9 cellular contexts compared by ENCODE assay signal in genomic region chr4:185005209-185005819, GRCh38. TPM values are rescaled to one million over a fixed set of nuclear protein-coding genes. Genes with fewer than 3 reads are reported as not detected.
DNase-seq lines count a peak whose midpoint lies in the region; ATAC-seq and TF ChIP-seq lines count a peak whose summit lies in the region.
"Had no signal": no experiment of that assay in that cellular context is flagged by ENCODE, and none has a peak within 500 bp of the region (broad histone marks: within the 10 kb centered on the region; RNA-seq: fewer than 3 reads in every experiment).

No MANE protein-coding gene starts in this region.

- no peaks in the 10 kb centered on the region for H4K20me1 ChIP-seq in BLaER1

- H3K27me3 ChIP-seq in BLaER1 (peaks cover 5% of the 10 kb centered on the region; the same call in 1 of the 2 replicates), duodenal mucosa (ENCODE audit: control insufficient read depth in 1 of 2, insufficient read depth in 2 of 2, low read length in 2 of 2) (peaks cover 10 to 19% of the 10 kb centered on the region in 2 donors), lower lobe of right lung (ENCODE audit: low read depth) (peaks cover 27% of the 10 kb centered on the region)

- H3K4me2 ChIP-seq in BLaER1, result peak overlapping the region; percentile 57

- TF ChIP-seq CTCF in lower lobe of right lung (IDR thresholded peaks at IDR 0.05), result peak; percentile 94

- DNase-seq in NCI-H748 (lab: John Stamatoyannopoulos, UW; ENCODE audit: unreplicated experiment) (peak; percentile 74), lower lobe of right lung (peak; percentile 87)
- peak; percentile 65 to 77 for DNase-seq in activated CD4-positive, alpha-beta T cell treated with anti-CD3 and anti-CD28 coated beads, Interleukin-2, amount 50 U/mL, for 24 hours (ENCODE audit: low read depth in 1 of 2, low spot score in 1 of 2)
- DNase-seq in stimulated activated CD4-positive, alpha-beta T cell treated with anti-CD3 and anti-CD28 coated beads, TNF-alpha, amount 100 ng/mL, for 4 hours (ENCODE audit: low read depth in 3 of 3), result peak; percentile 62 to 63 (median 62)

- H3K4me1 ChIP-seq in BLaER1, result peaks cover 7% of the 10 kb centered on the region
- H3K4me1 ChIP-seq in duodenal mucosa (ENCODE audit: control insufficient read depth in 1 of 2, insufficient read depth in 2 of 2, low read length in 2 of 2), result peaks cover 6 to 7% of the 10 kb centered on the region in 2 donors
- peaks cover 12% of the 10 kb centered on the region for H3K4me1 ChIP-seq in lower lobe of right lung

- ATAC-seq in GM19324 (IDR thresholded peaks at IDR 0.05; ENCODE audit: low FRiP score, unreplicated experiment) (peak; percentile 67), HG03457 (IDR thresholded peaks at IDR 0.05; ENCODE audit: unreplicated experiment) (peak; percentile 83), lower lobe of right lung (peak; percentile 94 to 96)

- intact Hi-C loops in lower lobe of right lung (cut with DNase I), result no loop called here

- H3K27ac ChIP-seq in BLaER1, result no peak overlapping the region
- no peak overlapping the region for H3K27ac ChIP-seq in duodenal mucosa (ENCODE audit: low read depth, low read length)
- no peak overlapping the region for H3K27ac ChIP-seq in lower lobe of right lung

- H3K36me3 ChIP-seq in BLaER1 (no peaks in the 10 kb centered on the region), duodenal mucosa (ENCODE audit: control insufficient read depth in 1 of 2, insufficient read depth in 2 of 2, low read length in 2 of 2) (no peaks in the 10 kb centered on the region), lower lobe of right lung (no peaks in the 10 kb centered on the region)

- H3K4me3 ChIP-seq in BLaER1, result 0 out of 2 replicates have a peak overlapping the region, but pooled peaks have one; percentile 30
- peak overlapping the region; percentile 43 to 51 for H3K4me3 ChIP-seq in duodenal mucosa (ENCODE audit: low read depth in 1 of 2, low read length in 2 of 2)
- H3K4me3 ChIP-seq in lower lobe of right lung, result peak overlapping the region; percentile 25

- H3K9me3 ChIP-seq in BLaER1 (no peaks in the 10 kb centered on the region), duodenal mucosa (ENCODE audit: control insufficient read depth in 1 of 2, low read length in 2 of 2) (no peaks in the 10 kb centered on the region), lower lobe of right lung (no peaks in the 10 kb centered on the region)

- H3K9ac ChIP-seq in BLaER1 (no peak overlapping the region), duodenal mucosa (ENCODE audit: low read depth in 1 of 2, low read length in 2 of 2) (no peak overlapping the region)

RNA-seq across cellular contexts. Expression of gene HELT, which starts 13.0 kb away (rescaled TPM):
- 0.97 TPM for total RNA-seq in lower lobe of right lung
- total RNA-seq: activated CD8-positive, alpha-beta memory T cell treated with anti-CD3 and anti-CD28 coated beads for 36 hours had no signal
